25 cellular contexts compared by ENCODE assay signal in genomic region chr14:101556131-101556530, GRCh38. TPM values are rescaled to one million over a fixed set of nuclear protein-coding genes. Genes with fewer than 3 reads are reported as not detected.
"Had no signal": no experiment of that assay in that cellular context is flagged by ENCODE, and none has a peak within 500 bp of the region (broad histone marks: within the 10 kb centered on the region; RNA-seq: fewer than 3 reads in every experiment).

No MANE protein-coding gene starts in this region.

- H3K9me3 ChIP-seq: SJSA1 had no signal

- H3K27ac ChIP-seq: SJSA1 had no signal

- H3K4me3 ChIP-seq: SJSA1 had no signal

- DNase-seq: activated CD4-positive, alpha-beta T cell treated with anti-CD3 and anti-CD28 coated beads for 48 hours; activated CD4-positive, alpha-beta T cell treated with anti-CD3 and anti-CD28 coated beads, Interleukin-2, amount 50 U/mL, for 48 hours; activated CD4-positive, CD25-positive, alpha-beta regulatory T cell treated with anti-CD3 and anti-CD28 coated beads, Interleukin-2, amount 50 U/mL, for 72 hours; activated CD8-positive, alpha-beta memory T cell treated with anti-CD3 and anti-CD28 coated beads, Interleukin-2, amount 10 ng/mL, durations not matched to agents 7 days and 5 days; activated effector memory CD4-positive, alpha-beta T cell treated with Interleukin-2 at 50 U/mL for 16 hours; activated naive CD4-positive, alpha-beta T cell; activated T-cell treated with anti-CD3 and anti-CD28 coated beads, Interleukin-2, amount 50 U/mL, for 24 hours; aorta; central memory CD4-positive, alpha-beta T cell; NCI-H1092; NCI-H1417; NCI-H2029; NCI-H510A treated with DMSO at 0.1 percent for 48 hours; NCI-H69; NK-92 treated with Interleukin-12 subunit alpha and Interleukin-12 subunit beta, amount 100 ng/mL, for 24 hours; OCI-M1; RPMI8226; SHP77; T-helper 17 cell; T-helper 9 cell had no signal

- ATAC-seq: activated CD8-positive, alpha-beta memory T cell treated with anti-CD3 and anti-CD28 coated beads, Interleukin-2, amount 10 ng/mL, durations not matched to agents 7 days and 5 days; Panc1; T-helper 17 cell; WTC11 had no signal

- H3K4me1 ChIP-seq: SJSA1 had no signal

- H3K36me3 ChIP-seq: SJSA1 had no signal

RNA-seq across cellular contexts. Expression of gene DIO3, which starts 5.2 kb away (rescaled TPM):
- total RNA-seq: activated CD8-positive, alpha-beta memory T cell treated with anti-CD3 and anti-CD28 coated beads, Interleukin-2, amount 10 ng/mL, durations not matched to agents 7 days and 5 days; activated T-helper 1 cell treated with anti-CD3 and anti-CD28 coated beads, Interleukin-12 subunit alpha, Interleukin-12 subunit beta, Interleukin-2, Interleukin-4 antibody, amounts not matched to agents 30 ng/mL and 10 ng/mL and 1 ng/mL, durations not matched to agents 14 hours and 24 hours and 36 hours; bronchial epithelial cell; SJSA1; T-helper 17 cell had no signal
